Comparison of ENCODE assay signal across 6 cellular contexts in the genomic region with DNA sequence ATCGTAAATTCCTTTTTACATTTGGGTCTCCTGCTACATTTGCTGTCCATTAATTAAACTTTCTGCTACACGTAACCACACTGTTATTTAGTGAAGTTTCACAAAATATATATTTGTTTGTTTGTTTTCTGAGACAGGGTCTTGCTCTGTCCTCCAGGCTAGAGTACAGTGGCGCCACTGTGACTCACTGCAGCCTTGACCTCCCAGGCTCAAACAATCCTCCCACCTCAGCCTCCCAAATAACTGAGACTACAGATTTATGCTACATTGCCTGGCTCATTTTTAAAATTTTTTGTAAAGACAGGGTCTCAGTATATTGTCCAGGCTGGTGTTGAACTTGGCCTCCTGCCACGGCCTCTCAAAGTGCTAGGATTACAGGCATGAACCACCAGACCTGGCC.
"Had no signal": no experiment of that assay in that cellular context is flagged by ENCODE, and none has a peak within 500 bp of the region (broad histone marks: within the 10 kb centered on the region; RNA-seq: fewer than 3 reads in every experiment).

No MANE protein-coding gene starts in this region.

- FAIRE-seq: HTR-8/SVneo, K562 had no signal

- H3K4me3 ChIP-seq: K562 had no signal

- ATAC-seq: K562 had no signal

- H3K4me3 Mint-ChIP-seq: IgD-negative memory B cell had no signal

- H3K27me3 Mint-ChIP-seq: IgD-negative memory B cell had no signal

- H3K27ac ChIP-seq: HL-60 had no signal

- DNase-seq: IMR-90, KBM-7 had no signal
